ENCODE assay signal across 8 cellular contexts in the genomic region with DNA sequence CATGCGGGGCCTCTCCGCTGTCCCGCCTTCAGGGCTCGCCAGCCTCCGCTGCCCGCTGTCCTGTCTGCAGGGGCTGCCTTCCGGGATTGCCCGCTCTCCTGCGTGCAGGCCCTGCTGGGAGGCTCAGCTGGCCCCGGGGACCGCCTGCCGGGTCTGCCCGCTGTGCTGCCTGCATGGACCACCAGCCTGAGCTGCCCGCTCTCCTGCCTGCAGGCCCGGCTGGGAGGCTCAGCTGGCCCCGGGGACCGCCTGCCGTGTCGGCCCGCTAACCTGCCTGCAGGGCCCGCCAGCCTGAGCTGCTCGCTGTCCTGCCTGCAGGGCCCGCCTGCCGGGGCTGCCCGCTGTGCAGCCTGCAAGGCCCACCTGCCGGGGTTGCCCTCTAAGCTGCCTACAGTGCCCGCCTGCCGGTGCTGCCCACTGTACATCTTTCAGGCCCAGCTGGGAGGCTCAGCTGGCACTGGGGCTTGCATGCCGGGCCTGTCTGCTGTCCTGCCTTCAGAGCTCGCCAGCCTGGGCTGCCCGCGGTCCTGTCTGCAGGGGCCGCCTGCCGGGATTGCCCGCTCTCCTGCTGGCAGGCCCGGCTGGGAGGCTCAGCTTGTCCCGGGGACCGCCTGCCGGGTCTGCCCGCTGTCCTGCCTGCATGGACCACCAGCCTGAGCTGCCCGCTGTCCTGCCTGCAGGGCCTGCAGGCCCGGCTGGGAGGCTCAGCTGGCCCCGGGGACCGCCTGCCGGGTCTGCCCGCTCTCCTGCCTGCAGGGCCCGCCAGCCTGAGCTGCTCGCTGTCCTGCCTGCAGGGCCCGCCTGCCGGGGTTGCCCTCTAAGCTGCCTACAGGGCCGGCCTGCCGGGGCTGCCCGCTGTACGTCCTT.
DNase-seq lines count a peak whose midpoint lies in the region; ATAC-seq, FAIRE-seq and TF ChIP-seq lines count a peak whose summit lies in the region.

No MANE protein-coding gene starts in this region.

- H3K9me3 ChIP-seq in thyroid gland: no peaks in the 10 kb centered on the region
- no peaks in the 10 kb centered on the region for H3K9me3 ChIP-seq in SJCRH30 (replicated peaks)

- 38 to 41% methylated on average over 4 to 33 of the region's 54 CpGs for WGBS in thyroid gland, 2 donors

- intact Hi-C loops in thyroid gland (cut with DNase I): no loop called here
- intact Hi-C loops in Calu3 (cut with micrococcal nuclease; ENCODE audit: unreplicated experiment): no loop called here

- H3K9me3 Mint-ChIP-seq in osteocyte (ENCODE audit: unreplicated experiment) (peaks cover 59% of the 10 kb centered on the region), Calu3 (ENCODE audit: low read depth, unreplicated experiment) (peaks cover 13% of the 10 kb centered on the region)

- peak overlapping the region in 1 of 3 donors; percentile 76 for H3K27ac ChIP-seq in thyroid gland
- no peak overlapping the region for H3K27ac ChIP-seq in SJCRH30

- TF ChIP-seq POLR2A in thyroid gland (IDR thresholded peaks at IDR 0.05): no peak

- no TSS peak for BruUV-seq in Calu3 (replicated peaks; lab: Mats Ljungman, UMichigan)

- no peaks in the 10 kb centered on the region for H3K27me3 Mint-ChIP-seq in osteocyte (ENCODE audit: unreplicated experiment)
- no peaks in the 10 kb centered on the region for H3K27me3 Mint-ChIP-seq in Calu3 (ENCODE audit: unreplicated experiment)

- DNase-seq in T-helper 2 cell (peak; percentile 9 to 93 (median 43)), bronchial epithelial cell (ENCODE audit: low read depth) (no peak), osteocyte (ENCODE audit: extremely low spot score, unreplicated experiment) (peak; percentile 84), thyroid gland (peak; percentile 64 to 74), SJCRH30 (no peak), H7 (no peak), Calu3 (no peak)

- H3K4me3 ChIP-seq in bronchial epithelial cell (ENCODE audit: low read depth, low read length): peak overlapping the region; percentile 33
- H3K4me3 ChIP-seq in thyroid gland (replicated peaks in 1 of 3): peak overlapping the region in 1 of 3 donors; percentile 22
- H3K4me3 ChIP-seq in SJCRH30: no peak overlapping the region
- no peak overlapping the region for H3K4me3 ChIP-seq in H7 (ENCODE audit: insufficient read depth, low read depth, low read length)

- CTCF ChIA-PET in Calu3 (lab: Charles Lee): no interaction called here

- no peaks in the 10 kb centered on the region for H3K36me3 ChIP-seq in bronchial epithelial cell (ENCODE audit: control insufficient read depth, insufficient read depth, low read length)
- H3K36me3 ChIP-seq in thyroid gland: no peaks in the 10 kb centered on the region
- H3K36me3 ChIP-seq in SJCRH30: no peaks in the 10 kb centered on the region
- H3K36me3 ChIP-seq in H7 (replicated peaks; ENCODE audit: control insufficient read depth, insufficient read depth, low read length): no peaks in the 10 kb centered on the region

- H3K27me3 ChIP-seq in bronchial epithelial cell (ENCODE audit: control insufficient read depth, insufficient read depth, low read length) (no peaks in the 10 kb centered on the region), thyroid gland (no peaks in the 10 kb centered on the region), SJCRH30 (no peaks in the 10 kb centered on the region), H7 (ENCODE audit: control insufficient read depth, insufficient read depth, low read length) (no peaks in the 10 kb centered on the region)

- H3K4me1 Mint-ChIP-seq in osteocyte (ENCODE audit: unreplicated experiment): no peaks in the 10 kb centered on the region
- H3K4me1 Mint-ChIP-seq in Calu3 (ENCODE audit: low read depth, unreplicated experiment): no peaks in the 10 kb centered on the region

- H3K4me3 Mint-ChIP-seq in osteocyte (ENCODE audit: unreplicated experiment): no peak overlapping the region
- H3K4me3 Mint-ChIP-seq in Calu3 (ENCODE audit: low read depth, unreplicated experiment): no peak overlapping the region

- no peaks in the 10 kb centered on the region for H3K4me1 ChIP-seq in thyroid gland
- no peaks in the 10 kb centered on the region for H3K4me1 ChIP-seq in SJCRH30

- peak; percentile 61 for ATAC-seq in HG02678 (IDR thresholded peaks at IDR 0.05; ENCODE audit: unreplicated experiment)

- H3K36me3 Mint-ChIP-seq in osteocyte (ENCODE audit: unreplicated experiment) (peaks cover 3% of the 10 kb centered on the region), Calu3 (ENCODE audit: insufficient read depth, unreplicated experiment) (no peaks in the 10 kb centered on the region)

- H3K27ac Mint-ChIP-seq in osteocyte (ENCODE audit: unreplicated experiment) (no peak overlapping the region), Calu3 (ENCODE audit: unreplicated experiment) (no peak overlapping the region)

- TF ChIP-seq CTCF in bronchial epithelial cell (IDR thresholded peaks at IDR 0.05; ENCODE audit: insufficient read depth, low read length, severe bottlenecking): no peak
- TF ChIP-seq CTCF in osteocyte (IDR thresholded peaks at IDR 0.05): no peak
- TF ChIP-seq CTCF in thyroid gland (IDR thresholded peaks at IDR 0.05): no peak
- TF ChIP-seq CTCF in Calu3 (IDR thresholded peaks at IDR 0.05; ENCODE audit: unreplicated experiment): no peak

- FAIRE-seq in bronchial epithelial cell (lab: Jason Lieb, UNC): no peak

Comparison
In these comparisons a context has a peak if more than half of its experiments do, and no peak if none do; other contexts are left out.
1. DNase-seq: peak in T-helper 2 cell (5 of 5), osteocyte (single experiment) and thyroid gland (2 of 2); none in bronchial epithelial cell (single experiment), SJCRH30 (0 of 2), H7 (single experiment) and Calu3 (single experiment).